In the genomic region with DNA sequence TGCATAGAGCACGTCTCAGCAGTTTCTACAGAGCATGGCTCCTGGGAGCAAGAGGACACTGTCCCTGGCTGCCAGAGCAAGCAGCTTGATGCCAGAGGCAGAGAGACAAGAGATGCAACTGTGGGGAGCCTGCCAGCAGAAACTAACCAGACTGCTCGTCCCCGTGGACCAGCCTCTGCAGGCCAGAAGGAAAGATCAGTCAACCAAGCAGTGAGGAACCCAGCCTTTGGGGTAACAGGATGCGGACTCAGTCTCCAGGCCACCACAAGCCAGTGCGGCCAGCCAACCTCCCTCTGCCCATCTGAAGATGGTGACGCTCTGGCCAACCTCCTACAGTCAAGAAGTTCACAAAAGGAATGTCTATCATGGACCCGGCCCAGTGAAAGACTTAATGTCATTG, we compare ENCODE assay signal across 10 cellular contexts. TPM values are rescaled to one million over a fixed set of nuclear protein-coding genes. Genes with fewer than 3 reads are reported as not detected.
A peak's percentile ranks its signal among the peaks of the same experiment; 100 is the strongest.
DNase-seq lines count a peak whose midpoint lies in the region; ATAC-seq and TF ChIP-seq lines count a peak whose summit lies in the region.
"Had no signal": no experiment of that assay in that cellular context is flagged by ENCODE, and none has a peak within 500 bp of the region (broad histone marks: within the 10 kb centered on the region; RNA-seq: fewer than 3 reads in every experiment).

No MANE protein-coding gene starts in this region.

- no peak overlapping the region for H2AFZ ChIP-seq in OCI-LY1 (ENCODE audit: low read length)
- H2AFZ ChIP-seq: parathyroid adenoma had no signal

- H3K4me2 ChIP-seq in DOHH2 (ENCODE audit: low read length) (peak overlapping the region; percentile 76), OCI-LY1 (ENCODE audit: low read length) (peak overlapping the region; percentile 50; the same call in 1 of the 2 replicates)

- peak overlapping the region; percentile 43; the same call in 1 of the 2 replicates for H3K9ac ChIP-seq in OCI-LY1 (ENCODE audit: low read length)
- H3K9ac ChIP-seq: parathyroid adenoma had no signal

- DNase-seq in effector memory CD4-positive, alpha-beta T cell: no peak
- DNase-seq in gastrocnemius medialis (peak in 1 of 2 donors; percentile 70), sigmoid colon (no peak), NCI-H2029 treated with DMSO at 0.1 percent for 48 hours (lab: John Stamatoyannopoulos, UW) (no peak), NCI-H1417 (lab: John Stamatoyannopoulos, UW) (no peak)
- DNase-seq: DMS53, NCI-H1436 treated with DMSO at 0.1 percent for 48 hours had no signal

- ATAC-seq in gastrocnemius medialis: no peak

- TF ChIP-seq POLR2A in gastrocnemius medialis (IDR thresholded peaks at IDR 0.05) (no peak), sigmoid colon (IDR thresholded peaks at IDR 0.05) (no peak)

- H3K36me3 ChIP-seq in DOHH2 (ENCODE audit: control insufficient read depth, low read length) (peaks cover 70% of the 10 kb centered on the region), OCI-LY1 (ENCODE audit: insufficient read depth, low read length) (peaks cover 25% of the 10 kb centered on the region; the same call in 1 of the 2 replicates), gastrocnemius medialis (peaks cover 0 to 3% of the 10 kb centered on the region in 2 donors), sigmoid colon (peaks cover 0 to 32% (median 4%) of the 10 kb centered on the region in 4 donors)
- H3K36me3 ChIP-seq in effector memory CD4-positive, alpha-beta T cell (ENCODE audit: control insufficient read depth, insufficient read depth, low read length): peaks cover 15% of the 10 kb centered on the region

- H4K20me1 ChIP-seq in DOHH2 (ENCODE audit: control insufficient read depth, insufficient read depth, low read depth, low read length) (peaks cover 38% of the 10 kb centered on the region), OCI-LY1 (ENCODE audit: insufficient read depth, low read length) (no peaks in the 10 kb centered on the region)

- no peaks in the 10 kb centered on the region for H3K9me3 ChIP-seq in DOHH2 (ENCODE audit: control insufficient read depth, insufficient read depth, low read length)
- no peaks in the 10 kb centered on the region for H3K9me3 ChIP-seq in OCI-LY1 (ENCODE audit: low read length)
- no peaks in the 10 kb centered on the region for H3K9me3 ChIP-seq in effector memory CD4-positive, alpha-beta T cell (ENCODE audit: control insufficient read depth, low read length)
- no peaks in the 10 kb centered on the region for H3K9me3 ChIP-seq in gastrocnemius medialis
- no peaks in the 10 kb centered on the region for H3K9me3 ChIP-seq in sigmoid colon

- H3K4me1 ChIP-seq in DOHH2 (ENCODE audit: control insufficient read depth, low read length) (peaks cover 54% of the 10 kb centered on the region), OCI-LY1 (ENCODE audit: insufficient read depth, low read length, severe bottlenecking) (peaks cover 44% of the 10 kb centered on the region), gastrocnemius medialis (peaks cover 66 to 76% of the 10 kb centered on the region in 2 donors), sigmoid colon (peaks cover 0 to 87% (median 85%) of the 10 kb centered on the region in 4 donors)
- peaks cover 77% of the 10 kb centered on the region for H3K4me1 ChIP-seq in effector memory CD4-positive, alpha-beta T cell (ENCODE audit: control insufficient read depth, insufficient read depth, low read length, poor library complexity, severe bottlenecking)

- no peaks in the 10 kb centered on the region for H3K9me2 ChIP-seq in DOHH2 (replicated peaks; ENCODE audit: control insufficient read depth, low read length)
- no peaks in the 10 kb centered on the region for H3K9me2 ChIP-seq in OCI-LY1 (ENCODE audit: low read depth, low read length)

- 81 to 86% methylated on average over 7 of the region's 7 CpGs for WGBS in sigmoid colon, 2 donors

- in situ Hi-C loops in gastrocnemius medialis (cut with MboI; ENCODE audit: low sequenced_read_pairs in 4 of 4): no loop called here

- peak overlapping the region; percentile 71 for H3K27ac ChIP-seq in DOHH2 (ENCODE audit: low read depth, low read length)
- H3K27ac ChIP-seq in OCI-LY1 (ENCODE audit: low read depth, low read length, poor library complexity, severe bottlenecking): no peak overlapping the region
- peak overlapping the region; percentile 97 for H3K27ac ChIP-seq in effector memory CD4-positive, alpha-beta T cell (ENCODE audit: insufficient read depth, low read length, poor library complexity, severe bottlenecking)
- peak overlapping the region in 3 of 4 donors; percentile 4 to 27 (median 24) for H3K27ac ChIP-seq in gastrocnemius medialis
- H3K27ac ChIP-seq in sigmoid colon: no peak overlapping the region
- H3K27ac ChIP-seq: parathyroid adenoma had no signal

- H3K79me2 ChIP-seq in DOHH2 (ENCODE audit: control insufficient read depth, low read length) (peaks cover 87% of the 10 kb centered on the region), OCI-LY1 (ENCODE audit: insufficient read depth, low read length) (peaks cover 28% of the 10 kb centered on the region)

- intact Hi-C loops in gastrocnemius medialis (cut with DNase I; ENCODE audit: low total_unique reads) (loop anchor here (10.0 kb wide), 1 partner anchor 653 kb away; a partner anchor contains a TSS), sigmoid colon (cut with DNase I) (no loop called here)

- H3F3A ChIP-seq in DOHH2 (ENCODE audit: control insufficient read depth, insufficient read depth): peaks cover 5% of the 10 kb centered on the region; the same call in 1 of the 2 replicates
- H3F3A ChIP-seq in OCI-LY1 (ENCODE audit: insufficient read depth, low read length): no peaks in the 10 kb centered on the region

- peak overlapping the region; percentile 62 for H3K4me3 ChIP-seq in DOHH2 (ENCODE audit: low read length)
- peak overlapping the region; percentile 18 for H3K4me3 ChIP-seq in OCI-LY1 (ENCODE audit: low read depth, low read length, poor library complexity, severe bottlenecking)
- H3K4me3 ChIP-seq in effector memory CD4-positive, alpha-beta T cell (ENCODE audit: insufficient read depth, low read depth, low read length, poor library complexity, severe bottlenecking): peak overlapping the region; percentile 54
- no peak overlapping the region for H3K4me3 ChIP-seq in gastrocnemius medialis
- no peak overlapping the region for H3K4me3 ChIP-seq in sigmoid colon

- TF ChIP-seq CTCF in DOHH2 (IDR thresholded peaks at IDR 0.05; ENCODE audit: low read depth, low read length, poor library complexity, severe bottlenecking): no peak
- no peak for TF ChIP-seq CTCF in OCI-LY1 (IDR thresholded peaks at IDR 0.05; ENCODE audit: low read length)
- TF ChIP-seq CTCF in gastrocnemius medialis (IDR thresholded peaks at IDR 0.05 in 4 of 5, conservative IDR thresholded peaks at IDR 0.05 in 1 of 5): no peak
- TF ChIP-seq CTCF in sigmoid colon (IDR thresholded peaks at IDR 0.05): no peak

- H3K27me3 ChIP-seq in DOHH2 (ENCODE audit: control insufficient read depth, low read length) (no peaks in the 10 kb centered on the region), OCI-LY1 (ENCODE audit: insufficient read depth, low read length) (no peaks in the 10 kb centered on the region; the same call in 1 of the 2 replicates), gastrocnemius medialis (no peaks in the 10 kb centered on the region), sigmoid colon (no peaks in the 10 kb centered on the region)
- H3K27me3 ChIP-seq in effector memory CD4-positive, alpha-beta T cell (replicated peaks; ENCODE audit: control insufficient read depth, insufficient read depth, low read length, poor library complexity, severe bottlenecking): no peaks in the 10 kb centered on the region

- TF ChIP-seq EP300 in sigmoid colon (IDR thresholded peaks at IDR 0.05): no peak

RNA-seq across cellular contexts. Expression of a gene that starts 3.7 kb away (rescaled TPM):
- 10 to 100 TPM; 62.9 to 98.4 (median 73.4) TPM for total RNA-seq in gastrocnemius medialis
- total RNA-seq in sigmoid colon: 10 to 100 TPM; 73.4 to 88.8 (median 84.3) TPM
- polyA plus RNA-seq in sigmoid colon: 100 to 1,000 TPM in 1 of 3 donors, 10 to 100 TPM in 2; 17.4 to 190 (median 31.2) TPM

RNA-seq across cellular contexts. Expression of a gene that starts 4.0 kb away (rescaled TPM):
- total RNA-seq in gastrocnemius medialis (1 to 10 TPM in 2 of 4 donors, under 1 TPM in 1, not detected in 1; 0.35 to 1.4 (median 1.1) TPM), sigmoid colon (1 to 10 TPM in 2 of 4 donors, under 1 TPM in 1, not detected in 1; 0.49 to 8.3 (median 2.1) TPM)
- 1 to 10 TPM in 2 of 3 donors, under 1 TPM in 1; 0.69 to 1.8 (median 1.2) TPM for polyA plus RNA-seq in sigmoid colon

RNA-seq across cellular contexts. Expression of a gene that starts 15.8 kb away (rescaled TPM):
- total RNA-seq in gastrocnemius medialis (10 to 100 TPM; 14.3 to 26.4 (median 24.8) TPM), sigmoid colon (10 to 100 TPM; 10.2 to 32.3 (median 15.2) TPM)
- polyA plus RNA-seq in sigmoid colon: 10 to 100 TPM; 17.4 to 27.1 (median 19.9) TPM

RNA-seq across cellular contexts. Expression of a gene that starts 15.9 kb away (rescaled TPM):
- total RNA-seq in gastrocnemius medialis (10 to 100 TPM; 33.8 to 68.9 (median 56.0) TPM), sigmoid colon (10 to 100 TPM; 33.8 to 98.7 (median 75.7) TPM)
- polyA plus RNA-seq in sigmoid colon: 10 to 100 TPM; 54.1 to 79.3 (median 59.0) TPM

RNA-seq across cellular contexts. Expression of a gene that starts 24.1 kb away (rescaled TPM):
- 1,000 to 10,000 TPM; 1,001 to 1,630 (median 1,510) TPM for total RNA-seq in gastrocnemius medialis
- total RNA-seq in sigmoid colon: 1,000 to 10,000 TPM; 2,027 to 2,561 (median 2,271) TPM
- polyA plus RNA-seq in sigmoid colon: 1,000 to 10,000 TPM; 2,364 to 4,020 (median 2,962) TPM

Comparison
In these comparisons a context has a peak if more than half of its experiments do, and no peak if none do; other contexts are left out.
1. H3K27ac ChIP-seq: peak in DOHH2 (single experiment), effector memory CD4-positive, alpha-beta T cell (single experiment) and gastrocnemius medialis (3 of 4); none in OCI-LY1 (single experiment) and sigmoid colon (0 of 4).
2. H3K4me3 ChIP-seq: peak in DOHH2 (single experiment), OCI-LY1 (single experiment) and effector memory CD4-positive, alpha-beta T cell (single experiment); none in gastrocnemius medialis (0 of 4) and sigmoid colon (0 of 4).